In genomic region chr11:63945482-63946163, GRCh38 we compare ENCODE assay signal across 8 cellular contexts. TPM values are rescaled to one million over a fixed set of nuclear protein-coding genes. Genes with fewer than 3 reads are reported as not detected.
A peak's percentile ranks its signal among the peaks of the same experiment; 100 is the strongest.
DNase-seq lines count a peak whose midpoint lies in the region; ATAC-seq and TF ChIP-seq lines count a peak whose summit lies in the region.

No MANE protein-coding gene starts in this region.

- peaks cover 4% of the 10 kb centered on the region; the same call in 1 of the 2 replicates for H3K4me1 Mint-ChIP-seq in WTC11

- TF ChIP-seq CTCF in GM13976 (IDR thresholded peaks at IDR 0.05; ENCODE audit: borderline replicate concordance, control extremely low read depth, extremely low read depth, insufficient read depth, missing control alignments), result peak; percentile 51
- peak; percentile 41 for TF ChIP-seq CTCF in WTC11 (IDR thresholded peaks at IDR 0.05)
- TF ChIP-seq CTCF in colonic mucosa (IDR thresholded peaks at IDR 0.05), result peak; percentile 74
- TF ChIP-seq CTCF in left lung (IDR thresholded peaks at IDR 0.05), result peak; percentile 64 to 87

- H3K27ac ChIP-seq in colonic mucosa, result no peak overlapping the region
- no peak overlapping the region for H3K27ac ChIP-seq in left lung

- peak overlapping the region; percentile 80 for H3K27ac Mint-ChIP-seq in WTC11

- H3K27me3 ChIP-seq in colonic mucosa (no peaks in the 10 kb centered on the region), left lung (no peaks in the 10 kb centered on the region)

- CTCF ChIA-PET in WTC11 (lab: Charles Lee), result interaction anchor here (0.6 to 3.4 kb wide), 44 partner anchors 9 to 397 kb away, joined by 3 to 57 read pairs (median 5); partner anchors contain the start of genes COX8A, MARK2, RCOR2 and STIP1

- H3K4me3 ChIP-seq in colonic mucosa (no peak overlapping the region), left lung (no peak overlapping the region)

- in situ Hi-C loops in ACHN (cut with HindIII; ENCODE audit: low pct_ligation_motif_present, low pct_unique_long_range_greater_than_20kb, low sequenced_read_pairs) (no loop called here), GM13976 (cut with MboI; ENCODE audit: low sequenced_read_pairs, unreplicated experiment) (loop anchor here (10.0 kb wide), 1 partner anchor 111 kb away; the partner anchor contains the start of gene MARK2)

- intact Hi-C loops in colonic mucosa (cut with DNase I), result loop anchor here (1.0 kb wide), 1 partner anchor 108 kb away; no protein-coding TSS in a partner anchor
- intact Hi-C loops in left lung (cut with DNase I), result loop anchor here (10.0 kb wide), 2 partner anchors 111 to 181 kb away; partner anchors contain the start of genes MARK2 (in 1 of the 2) and ZFTA (in 1 of the 2)

- POLR2A ChIA-PET in WTC11 (lab: Charles Lee), result interaction anchor here (0.6 to 2.8 kb wide), 2 partner anchors 27 to 99 kb away, joined by 3 to 24 read pairs; partner anchors contain the start of gene RCOR2

- H3K9me3 Mint-ChIP-seq in WTC11, result no peaks in the 10 kb centered on the region

- H3K36me3 Mint-ChIP-seq in WTC11, result peaks cover 22% of the 10 kb centered on the region

- H3K36me3 ChIP-seq in colonic mucosa, result peaks cover 2% of the 10 kb centered on the region
- H3K36me3 ChIP-seq in left lung, result peaks cover 0 to 24% of the 10 kb centered on the region in 2 donors

- ATAC-seq in WTC11 (peak; percentile 95), left lung (peak; percentile 98), HG03457 (IDR thresholded peaks at IDR 0.05; ENCODE audit: unreplicated experiment) (no peak)

- no peaks in the 10 kb centered on the region for H3K27me3 Mint-ChIP-seq in WTC11 (ENCODE audit: low read depth)

- no peak overlapping the region for H3K4me3 Mint-ChIP-seq in WTC11

- H3K4me1 ChIP-seq in colonic mucosa (peaks cover 3% of the 10 kb centered on the region), left lung (peaks cover 8 to 12% of the 10 kb centered on the region in 2 donors)

- DNase-seq in ACHN, result peak; percentile 63
- peak; percentile 68 for DNase-seq in GM13976 (ENCODE audit: low spot score)
- peak; percentile 78 for DNase-seq in NCI-H2171 (lab: John Stamatoyannopoulos, UW)
- DNase-seq in WTC11 (ENCODE audit: low spot score), result peak; percentile 68
- DNase-seq in colonic mucosa, result peak; percentile 77
- DNase-seq in left lung, result peak in 1 of 2 donors; percentile 50
- DNase-seq in stimulated activated CD4-positive, alpha-beta T cell treated with anti-CD3 and anti-CD28 coated beads, Interleukin-2, amount 100 ng/mL, for 24 hours, result peak; percentile 52 to 56

- H3K9me3 ChIP-seq in colonic mucosa (no peaks in the 10 kb centered on the region), left lung (no peaks in the 10 kb centered on the region)

- H3K9ac ChIP-seq in colonic mucosa (ENCODE audit: low read depth in 2 of 2, low read length in 2 of 2), result peak overlapping the region in 1 of 2 donors; percentile 19

TF ChIP-seq in WTC11, 78 proteins besides CTCF, POLR2A, EP300 and RAD21:
- TF ChIP-seq ZNF512 (CRISPR knock-in tag; IDR thresholded peaks at IDR 0.05; ENCODE audit: borderline replicate concordance) (no peak), PRDM15 (CRISPR knock-in tag; IDR thresholded peaks at IDR 0.05) (0 out of 2 replicates have a peak, but pooled peaks have one; percentile 42), ETV6 (CRISPR knock-in tag; IDR thresholded peaks at IDR 0.05) (0 out of 2 replicates have a peak, but pooled peaks have one; percentile 22)
TF ChIP-seq in WTC11: peak in this region for 2.

RNA-seq across cellular contexts. Expression of gene NAA40, which starts 6.8 kb away (rescaled TPM):
- total RNA-seq in WTC11 (2021) (31.1 to 32.7 TPM (median 31.8 TPM) in 3 replicates), colonic mucosa (10 to 100 TPM; 20.5 to 32.9 TPM), left lung (10 to 100 TPM; 15.9 to 16.6 TPM)

RNA-seq across cellular contexts. Expression of gene RCOR2, which starts 28.7 kb away (rescaled TPM):
- 77.4 to 98.3 TPM (median 92.0 TPM) in 3 replicates for total RNA-seq in WTC11 (2021)
- 1 to 10 TPM; 4.8 to 5.2 TPM for total RNA-seq in colonic mucosa
- total RNA-seq in left lung, result 1 to 10 TPM in 1 of 2 donors, under 1 TPM in 1; 0.45 to 1.4 TPM

RNA-seq across cellular contexts. Expression of gene COX8A, which starts 28.8 kb away (rescaled TPM):
- total RNA-seq in WTC11 (2021) (518 to 587 TPM (median 554 TPM) in 3 replicates), colonic mucosa (100 to 1,000 TPM; 647 to 875 TPM), left lung (100 to 1,000 TPM; 267 to 281 TPM)

RNA-seq across cellular contexts. Expression of gene OTUB1, which starts 40.6 kb away (rescaled TPM):
- total RNA-seq in WTC11 (2021), result 94.3 to 112 TPM (median 99.3 TPM) in 3 replicates
- 10 to 100 TPM; 78.7 to 82.5 TPM for total RNA-seq in colonic mucosa
- total RNA-seq in left lung, result 10 to 100 TPM; 65.0 to 67.7 TPM

Comparison
In these comparisons a context has a peak if more than half of its experiments do, and no peak if none do; other contexts are left out.
1. RNA of gene RCOR2, which starts 28.7 kb away (total RNA-seq): 77.4 to 98.3 TPM in WTC11; 4.8 to 5.2 TPM in colonic mucosa and 0.45 to 1.4 TPM in left lung; every median in the first group is over 10 times any median in the second.
2. Peak in every context shown above with its lines, with median percentiles within 50 percentile points of each other: CTCF ChIP-seq.